25 cellular contexts compared by ENCODE assay signal in genomic region chr1:101100674-101101073, GRCh38.
"Had no signal": no experiment of that assay in that cellular context is flagged by ENCODE, and none has a peak within 500 bp of the region (broad histone marks: within the 10 kb centered on the region; RNA-seq: fewer than 3 reads in every experiment).

No MANE protein-coding gene starts in this region.

- H3K4me1 Mint-ChIP-seq: activated CD4-positive, alpha-beta T cell treated with anti-CD3 and anti-CD28 coated beads for 36 hours; endodermal cell had no signal

- H3K4me3 Mint-ChIP-seq: activated CD4-positive, alpha-beta T cell treated with anti-CD3 and anti-CD28 coated beads for 36 hours; activated naive CD4-positive, alpha-beta T cell treated with anti-CD3 and anti-CD28 coated beads, Interleukin-2, amount 50 U/mL, for 24 hours; activated naive CD8-positive, alpha-beta T cell treated with anti-CD3 and anti-CD28 coated beads, Interleukin-2, amount 50 U/mL, for 24 hours; activated T-cell treated with anti-CD3 and anti-CD28 coated beads, Interleukin-2, amount 50 U/mL, for 24 hours; dendritic cell treated with granulocyte-macrophage colony-stimulating factor and Interleukin-4, amounts not matched to agents 40 ng/mL and 50 ng/mL, for 4 days; endodermal cell; natural killer cell treated with Interleukin-12 subunit alpha and Interleukin-12 subunit beta and Interleukin-15 and Interleukin-18, amount 100 ng/mL, for 72 hours; stimulated activated naive B cell treated with anti-CD40 and anti-IgM and Interleukin-4, amounts not matched to agents 10 μg/mL and 1 μg/mL and 100 μg/mL, for 72 hours; T-helper 2 cell treated with Interferon-gamma antibody and Interleukin-4, amounts not matched to agents 5 μg/mL and 100 μg/mL, for 36 hours had no signal

- H3K36me3 ChIP-seq: left lung, right atrium auricular region, stomach, thyroid gland, upper lobe of left lung, vagina had no signal

- H3K36me3 Mint-ChIP-seq: activated naive CD4-positive, alpha-beta T cell treated with anti-CD3 and anti-CD28 coated beads, Interleukin-2, amount 50 U/mL, for 24 hours; natural killer cell treated with Interleukin-12 subunit alpha and Interleukin-12 subunit beta and Interleukin-15 and Interleukin-18, amount 100 ng/mL, for 72 hours had no signal

- H3K4me3 ChIP-seq: left lung, lung, mucosa of descending colon, right atrium auricular region, smooth muscle cell, stomach, thyroid gland, upper lobe of left lung, vagina had no signal

- H3K27me3 ChIP-seq: foreskin keratinocyte, left lung, right atrium auricular region, stomach, thyroid gland, upper lobe of left lung, vagina had no signal

- H3K9me3 Mint-ChIP-seq: activated naive CD4-positive, alpha-beta T cell treated with anti-CD3 and anti-CD28 coated beads, Interleukin-2, amount 50 U/mL, for 24 hours; activated naive CD8-positive, alpha-beta T cell treated with anti-CD3 and anti-CD28 coated beads, Interleukin-2, amount 50 U/mL, for 24 hours; activated T-cell treated with anti-CD3 and anti-CD28 coated beads, Interleukin-2, amount 50 U/mL, for 24 hours; dendritic cell treated with granulocyte-macrophage colony-stimulating factor and Interleukin-4, amounts not matched to agents 40 ng/mL and 50 ng/mL, for 4 days; natural killer cell treated with Interleukin-12 subunit alpha and Interleukin-12 subunit beta and Interleukin-15 and Interleukin-18, amount 100 ng/mL, for 72 hours had no signal

- ATAC-seq: activated CD4-positive, alpha-beta T cell treated with anti-CD3 and anti-CD28 coated beads for 36 hours; activated naive CD8-positive, alpha-beta T cell treated with anti-CD3 and anti-CD28 coated beads, Interleukin-2, amount 50 U/mL, for 24 hours; esophagus mucosa; foreskin keratinocyte; left lung; mucosa of descending colon; natural killer cell treated with Interleukin-12 subunit alpha and Interleukin-12 subunit beta and Interleukin-15 and Interleukin-18, amount 100 ng/mL, for 72 hours; stimulated activated naive B cell treated with anti-CD40 and anti-IgM and Interleukin-4, amounts not matched to agents 10 μg/mL and 1 μg/mL and 100 μg/mL, for 72 hours had no signal

- H3K4me2 ChIP-seq: smooth muscle cell had no signal

- H3K27ac Mint-ChIP-seq: activated CD4-positive, alpha-beta T cell treated with anti-CD3 and anti-CD28 coated beads for 36 hours; activated naive CD8-positive, alpha-beta T cell treated with anti-CD3 and anti-CD28 coated beads, Interleukin-2, amount 50 U/mL, for 24 hours; activated T-cell treated with anti-CD3 and anti-CD28 coated beads, Interleukin-2, amount 50 U/mL, for 24 hours; activated T-helper 2 cell treated with anti-CD3 and anti-CD28 coated beads, Interferon-gamma antibody, Interleukin-2, Interleukin-4, amounts not matched to agents 10 μg/mL and 5 μg/mL and 100 μg/mL, durations not matched to agents 14 hours and 24 hours and 36 hours; dendritic cell treated with granulocyte-macrophage colony-stimulating factor and Interleukin-4, amounts not matched to agents 40 ng/mL and 50 ng/mL, for 4 days; endodermal cell; natural killer cell treated with Interleukin-12 subunit alpha and Interleukin-12 subunit beta and Interleukin-15 and Interleukin-18, amount 100 ng/mL, for 72 hours; stimulated activated naive B cell treated with anti-CD40 and anti-IgM and Interleukin-4, amounts not matched to agents 10 μg/mL and 1 μg/mL and 100 μg/mL, for 72 hours; T-helper 2 cell treated with Interferon-gamma antibody and Interleukin-4, amounts not matched to agents 5 μg/mL and 100 μg/mL, for 36 hours had no signal

- DNase-seq: activated CD4-positive, alpha-beta T cell treated with anti-CD3 and anti-CD28 coated beads for 36 hours; activated CD4-positive, CD25-positive, alpha-beta regulatory T cell; activated CD8-positive, alpha-beta memory T cell treated with anti-CD3 and anti-CD28 coated beads, Interleukin-2, amount 50 U/mL, for 48 hours; activated naive CD8-positive, alpha-beta T cell treated with anti-CD3 and anti-CD28 coated beads, Interleukin-2, amount 50 U/mL, for 24 hours; activated T-cell treated with anti-CD3 and anti-CD28 coated beads, Interleukin-2, amount 50 U/mL, for 24 hours; central memory CD4-positive, alpha-beta T cell; endodermal cell; left lung; mucosa of descending colon; stimulated activated CD4-positive, alpha-beta T cell treated with anti-CD3 and anti-CD28 coated beads, Interleukin-2, amount 100 ng/mL, for 24 hours; stimulated activated naive B cell treated with anti-CD40 and anti-IgM and Interleukin-4, amounts not matched to agents 10 μg/mL and 1 μg/mL and 100 μg/mL, for 72 hours; stomach; thyroid gland; upper lobe of left lung had no signal

- H3K27me3 Mint-ChIP-seq: activated CD4-positive, alpha-beta T cell treated with anti-CD3 and anti-CD28 coated beads for 36 hours; activated naive CD4-positive, alpha-beta T cell treated with anti-CD3 and anti-CD28 coated beads, Interleukin-2, amount 50 U/mL, for 24 hours; activated naive CD8-positive, alpha-beta T cell treated with anti-CD3 and anti-CD28 coated beads, Interleukin-2, amount 50 U/mL, for 24 hours; activated T-cell treated with anti-CD3 and anti-CD28 coated beads, Interleukin-2, amount 50 U/mL, for 24 hours; dendritic cell treated with granulocyte-macrophage colony-stimulating factor and Interleukin-4, amounts not matched to agents 40 ng/mL and 50 ng/mL, for 4 days; natural killer cell treated with Interleukin-12 subunit alpha and Interleukin-12 subunit beta and Interleukin-15 and Interleukin-18, amount 100 ng/mL, for 72 hours; stimulated activated naive B cell treated with anti-CD40 and anti-IgM and Interleukin-4, amounts not matched to agents 10 μg/mL and 1 μg/mL and 100 μg/mL, for 72 hours had no signal

- H3K4me1 ChIP-seq: foreskin keratinocyte, thyroid gland, vagina had no signal

- H3K9me3 ChIP-seq: left lung, mucosa of descending colon, right atrium auricular region, stomach, thyroid gland, upper lobe of left lung, vagina had no signal

- H3K27ac ChIP-seq: foreskin keratinocyte, left lung, right atrium auricular region, stomach, thyroid gland, upper lobe of left lung, vagina had no signal
